ENCODE assay signal across 2 cellular contexts in the genomic region with DNA sequence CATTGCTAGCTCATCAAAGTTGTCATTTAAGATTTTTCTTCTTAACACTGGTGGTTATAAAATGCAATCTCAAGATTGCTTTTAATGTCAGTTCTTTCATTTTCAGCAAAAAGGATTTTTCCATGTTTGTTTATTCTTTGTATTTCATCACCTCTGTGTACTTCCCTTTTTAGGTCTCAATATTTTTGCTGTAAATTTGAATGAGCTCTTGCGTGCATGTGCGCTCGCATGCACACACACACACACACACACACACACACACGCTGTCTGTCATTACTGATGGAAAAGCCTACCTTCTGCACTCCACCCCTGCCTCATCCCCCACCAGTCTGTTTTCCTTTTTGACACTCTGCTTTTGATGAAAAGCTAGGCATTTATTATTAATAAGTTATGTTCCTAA.
TF ChIP-seq lines count a peak whose summit lies in the region.

No MANE protein-coding gene starts in this region.

TF ChIP-seq in GM23338, 12 proteins besides CTCF, POLR2A, EP300 and RAD21 (continues in another document):
- TF ChIP-seq, protein P1, sequence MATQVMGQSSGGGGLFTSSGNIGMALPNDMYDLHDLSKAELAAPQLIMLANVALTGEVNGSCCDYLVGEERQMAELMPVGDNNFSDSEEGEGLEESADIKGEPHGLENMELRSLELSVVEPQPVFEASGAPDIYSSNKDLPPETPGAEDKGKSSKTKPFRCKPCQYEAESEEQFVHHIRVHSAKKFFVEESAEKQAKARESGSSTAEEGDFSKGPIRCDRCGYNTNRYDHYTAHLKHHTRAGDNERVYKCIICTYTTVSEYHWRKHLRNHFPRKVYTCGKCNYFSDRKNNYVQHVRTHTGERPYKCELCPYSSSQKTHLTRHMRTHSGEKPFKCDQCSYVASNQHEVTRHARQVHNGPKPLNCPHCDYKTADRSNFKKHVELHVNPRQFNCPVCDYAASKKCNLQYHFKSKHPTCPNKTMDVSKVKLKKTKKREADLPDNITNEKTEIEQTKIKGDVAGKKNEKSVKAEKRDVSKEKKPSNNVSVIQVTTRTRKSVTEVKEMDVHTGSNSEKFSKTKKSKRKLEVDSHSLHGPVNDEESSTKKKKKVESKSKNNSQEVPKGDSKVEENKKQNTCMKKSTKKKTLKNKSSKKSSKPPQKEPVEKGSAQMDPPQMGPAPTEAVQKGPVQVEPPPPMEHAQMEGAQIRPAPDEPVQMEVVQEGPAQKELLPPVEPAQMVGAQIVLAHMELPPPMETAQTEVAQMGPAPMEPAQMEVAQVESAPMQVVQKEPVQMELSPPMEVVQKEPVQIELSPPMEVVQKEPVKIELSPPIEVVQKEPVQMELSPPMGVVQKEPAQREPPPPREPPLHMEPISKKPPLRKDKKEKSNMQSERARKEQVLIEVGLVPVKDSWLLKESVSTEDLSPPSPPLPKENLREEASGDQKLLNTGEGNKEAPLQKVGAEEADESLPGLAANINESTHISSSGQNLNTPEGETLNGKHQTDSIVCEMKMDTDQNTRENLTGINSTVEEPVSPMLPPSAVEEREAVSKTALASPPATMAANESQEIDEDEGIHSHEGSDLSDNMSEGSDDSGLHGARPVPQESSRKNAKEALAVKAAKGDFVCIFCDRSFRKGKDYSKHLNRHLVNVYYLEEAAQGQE (IDR thresholded peaks at IDR 0.05; ENCODE audit: unreplicated experiment), result no peak
- TF ChIP-seq NANOG (IDR thresholded peaks at IDR 0.05; ENCODE audit: borderline replicate concordance) (no peak), EZH2phosphoT487 (IDR thresholded peaks at IDR 0.05; ENCODE audit: unreplicated experiment) (no peak), ZNF114 (CRISPR knock-in tag; IDR thresholded peaks at IDR 0.05) (no peak), EZH2 (IDR thresholded peaks at IDR 0.05; ENCODE audit: low read depth, unreplicated experiment) (no peak), POLR2AphosphoS5 (IDR thresholded peaks at IDR 0.05; ENCODE audit: low read depth) (no peak), ZNF331 (CRISPR knock-in tag; IDR thresholded peaks at IDR 0.05; ENCODE audit: low read depth) (no peak), STAT1 (IDR thresholded peaks at IDR 0.05; ENCODE audit: unreplicated experiment) (no peak)
- TF ChIP-seq, protein P2, sequence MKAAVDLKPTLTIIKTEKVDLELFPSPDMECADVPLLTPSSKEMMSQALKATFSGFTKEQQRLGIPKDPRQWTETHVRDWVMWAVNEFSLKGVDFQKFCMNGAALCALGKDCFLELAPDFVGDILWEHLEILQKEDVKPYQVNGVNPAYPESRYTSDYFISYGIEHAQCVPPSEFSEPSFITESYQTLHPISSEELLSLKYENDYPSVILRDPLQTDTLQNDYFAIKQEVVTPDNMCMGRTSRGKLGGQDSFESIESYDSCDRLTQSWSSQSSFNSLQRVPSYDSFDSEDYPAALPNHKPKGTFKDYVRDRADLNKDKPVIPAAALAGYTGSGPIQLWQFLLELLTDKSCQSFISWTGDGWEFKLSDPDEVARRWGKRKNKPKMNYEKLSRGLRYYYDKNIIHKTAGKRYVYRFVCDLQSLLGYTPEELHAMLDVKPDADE (IDR thresholded peaks at IDR 0.05), result no peak
- TF ChIP-seq, protein P3, sequence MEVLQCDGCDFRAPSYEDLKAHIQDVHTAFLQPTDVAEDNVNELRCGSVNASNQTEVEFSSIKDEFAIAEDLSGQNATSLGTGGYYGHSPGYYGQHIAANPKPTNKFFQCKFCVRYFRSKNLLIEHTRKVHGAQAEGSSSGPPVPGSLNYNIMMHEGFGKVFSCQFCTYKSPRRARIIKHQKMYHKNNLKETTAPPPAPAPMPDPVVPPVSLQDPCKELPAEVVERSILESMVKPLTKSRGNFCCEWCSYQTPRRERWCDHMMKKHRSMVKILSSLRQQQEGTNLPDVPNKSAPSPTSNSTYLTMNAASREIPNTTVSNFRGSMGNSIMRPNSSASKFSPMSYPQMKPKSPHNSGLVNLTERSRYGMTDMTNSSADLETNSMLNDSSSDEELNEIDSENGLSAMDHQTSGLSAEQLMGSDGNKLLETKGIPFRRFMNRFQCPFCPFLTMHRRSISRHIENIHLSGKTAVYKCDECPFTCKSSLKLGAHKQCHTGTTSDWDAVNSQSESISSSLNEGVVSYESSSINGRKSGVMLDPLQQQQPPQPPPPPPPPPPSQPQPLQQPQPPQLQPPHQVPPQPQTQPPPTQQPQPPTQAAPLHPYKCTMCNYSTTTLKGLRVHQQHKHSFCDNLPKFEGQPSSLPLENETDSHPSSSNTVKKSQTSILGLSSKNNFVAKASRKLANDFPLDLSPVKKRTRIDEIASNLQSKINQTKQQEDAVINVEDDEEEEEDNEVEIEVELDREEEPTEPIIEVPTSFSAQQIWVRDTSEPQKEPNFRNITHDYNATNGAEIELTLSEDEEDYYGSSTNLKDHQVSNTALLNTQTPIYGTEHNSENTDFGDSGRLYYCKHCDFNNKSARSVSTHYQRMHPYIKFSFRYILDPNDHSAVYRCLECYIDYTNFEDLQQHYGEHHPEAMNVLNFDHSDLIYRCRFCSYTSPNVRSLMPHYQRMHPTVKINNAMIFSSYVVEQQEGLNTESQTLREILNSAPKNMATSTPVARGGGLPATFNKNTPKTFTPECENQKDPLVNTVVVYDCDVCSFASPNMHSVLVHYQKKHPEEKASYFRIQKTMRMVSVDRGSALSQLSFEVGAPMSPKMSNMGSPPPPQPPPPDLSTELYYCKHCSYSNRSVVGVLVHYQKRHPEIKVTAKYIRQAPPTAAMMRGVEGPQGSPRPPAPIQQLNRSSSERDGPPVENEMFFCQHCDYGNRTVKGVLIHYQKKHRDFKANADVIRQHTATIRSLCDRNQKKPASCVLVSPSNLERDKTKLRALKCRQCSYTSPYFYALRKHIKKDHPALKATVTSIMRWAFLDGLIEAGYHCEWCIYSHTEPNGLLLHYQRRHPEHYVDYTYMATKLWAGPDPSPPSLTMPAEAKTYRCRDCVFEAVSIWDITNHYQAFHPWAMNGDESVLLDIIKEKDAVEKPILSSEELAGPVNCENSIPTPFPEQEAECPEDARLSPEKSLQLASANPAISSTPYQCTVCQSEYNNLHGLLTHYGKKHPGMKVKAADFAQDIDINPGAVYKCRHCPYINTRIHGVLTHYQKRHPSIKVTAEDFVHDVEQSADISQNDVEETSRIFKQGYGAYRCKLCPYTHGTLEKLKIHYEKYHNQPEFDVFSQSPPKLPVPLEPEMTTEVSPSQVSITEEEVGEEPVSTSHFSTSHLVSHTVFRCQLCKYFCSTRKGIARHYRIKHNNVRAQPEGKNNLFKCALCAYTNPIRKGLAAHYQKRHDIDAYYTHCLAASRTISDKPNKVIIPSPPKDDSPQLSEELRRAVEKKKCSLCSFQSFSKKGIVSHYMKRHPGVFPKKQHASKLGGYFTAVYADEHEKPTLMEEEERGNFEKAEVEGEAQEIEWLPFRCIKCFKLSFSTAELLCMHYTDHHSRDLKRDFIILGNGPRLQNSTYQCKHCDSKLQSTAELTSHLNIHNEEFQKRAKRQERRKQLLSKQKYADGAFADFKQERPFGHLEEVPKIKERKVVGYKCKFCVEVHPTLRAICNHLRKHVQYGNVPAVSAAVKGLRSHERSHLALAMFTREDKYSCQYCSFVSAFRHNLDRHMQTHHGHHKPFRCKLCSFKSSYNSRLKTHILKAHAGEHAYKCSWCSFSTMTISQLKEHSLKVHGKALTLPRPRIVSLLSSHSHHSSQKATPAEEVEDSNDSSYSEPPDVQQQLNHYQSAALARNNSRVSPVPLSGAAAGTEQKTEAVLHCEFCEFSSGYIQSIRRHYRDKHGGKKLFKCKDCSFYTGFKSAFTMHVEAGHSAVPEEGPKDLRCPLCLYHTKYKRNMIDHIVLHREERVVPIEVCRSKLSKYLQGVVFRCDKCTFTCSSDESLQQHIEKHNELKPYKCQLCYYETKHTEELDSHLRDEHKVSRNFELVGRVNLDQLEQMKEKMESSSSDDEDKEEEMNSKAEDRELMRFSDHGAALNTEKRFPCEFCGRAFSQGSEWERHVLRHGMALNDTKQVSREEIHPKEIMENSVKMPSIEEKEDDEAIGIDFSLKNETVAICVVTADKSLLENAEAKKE (CRISPR knock-in tag; IDR thresholded peaks at IDR 0.05), result no peak

TF ChIP-seq in WTC11, 78 proteins besides CTCF, POLR2A, EP300 and RAD21:
- TF ChIP-seq ZNF396 (CRISPR knock-in tag; IDR thresholded peaks at IDR 0.05; ENCODE audit: borderline replicate concordance) (no peak), KAT7 (CRISPR knock-in tag; IDR thresholded peaks at IDR 0.05; ENCODE audit: borderline replicate concordance) (no peak), SMAD4 (CRISPR knock-in tag; IDR thresholded peaks at IDR 0.05) (no peak), ZNF138 (CRISPR knock-in tag; conservative IDR thresholded peaks at IDR 0.05) (no peak), SP1 (CRISPR knock-in tag; conservative IDR thresholded peaks at IDR 0.05) (no peak), ZNF317 (CRISPR knock-in tag; IDR thresholded peaks at IDR 0.05; ENCODE audit: borderline replicate concordance, low read depth) (no peak), RORB (CRISPR knock-in tag; IDR thresholded peaks at IDR 0.05) (no peak), TEAD1 (CRISPR knock-in tag; IDR thresholded peaks at IDR 0.05) (no peak), NR3C1 (CRISPR knock-in tag; conservative IDR thresholded peaks at IDR 0.05; ENCODE audit: low read depth) (no peak), GRHL2 (CRISPR knock-in tag; IDR thresholded peaks at IDR 0.05; ENCODE audit: insufficient replicate concordance, severe bottlenecking) (no peak), NR2C2 (CRISPR knock-in tag; IDR thresholded peaks at IDR 0.05) (no peak), IRF2 (CRISPR knock-in tag; IDR thresholded peaks at IDR 0.05; ENCODE audit: borderline replicate concordance, low read depth) (no peak), ZNF121 (CRISPR knock-in tag; IDR thresholded peaks at IDR 0.05) (no peak)
- TF ChIP-seq, protein P4, sequence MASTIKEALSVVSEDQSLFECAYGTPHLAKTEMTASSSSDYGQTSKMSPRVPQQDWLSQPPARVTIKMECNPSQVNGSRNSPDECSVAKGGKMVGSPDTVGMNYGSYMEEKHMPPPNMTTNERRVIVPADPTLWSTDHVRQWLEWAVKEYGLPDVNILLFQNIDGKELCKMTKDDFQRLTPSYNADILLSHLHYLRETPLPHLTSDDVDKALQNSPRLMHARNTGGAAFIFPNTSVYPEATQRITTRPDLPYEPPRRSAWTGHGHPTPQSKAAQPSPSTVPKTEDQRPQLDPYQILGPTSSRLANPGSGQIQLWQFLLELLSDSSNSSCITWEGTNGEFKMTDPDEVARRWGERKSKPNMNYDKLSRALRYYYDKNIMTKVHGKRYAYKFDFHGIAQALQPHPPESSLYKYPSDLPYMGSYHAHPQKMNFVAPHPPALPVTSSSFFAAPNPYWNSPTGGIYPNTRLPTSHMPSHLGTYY (CRISPR knock-in tag; IDR thresholded peaks at IDR 0.05), result no peak
- TF ChIP-seq, protein P5, sequence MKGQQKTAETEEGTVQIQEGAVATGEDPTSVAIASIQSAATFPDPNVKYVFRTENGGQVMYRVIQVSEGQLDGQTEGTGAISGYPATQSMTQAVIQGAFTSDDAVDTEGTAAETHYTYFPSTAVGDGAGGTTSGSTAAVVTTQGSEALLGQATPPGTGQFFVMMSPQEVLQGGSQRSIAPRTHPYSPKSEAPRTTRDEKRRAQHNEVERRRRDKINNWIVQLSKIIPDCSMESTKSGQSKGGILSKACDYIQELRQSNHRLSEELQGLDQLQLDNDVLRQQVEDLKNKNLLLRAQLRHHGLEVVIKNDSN (CRISPR knock-in tag; IDR thresholded peaks at IDR 0.05), result no peak
- TF ChIP-seq, protein P6, sequence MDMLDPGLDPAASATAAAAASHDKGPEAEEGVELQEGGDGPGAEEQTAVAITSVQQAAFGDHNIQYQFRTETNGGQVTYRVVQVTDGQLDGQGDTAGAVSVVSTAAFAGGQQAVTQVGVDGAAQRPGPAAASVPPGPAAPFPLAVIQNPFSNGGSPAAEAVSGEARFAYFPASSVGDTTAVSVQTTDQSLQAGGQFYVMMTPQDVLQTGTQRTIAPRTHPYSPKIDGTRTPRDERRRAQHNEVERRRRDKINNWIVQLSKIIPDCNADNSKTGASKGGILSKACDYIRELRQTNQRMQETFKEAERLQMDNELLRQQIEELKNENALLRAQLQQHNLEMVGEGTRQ (CRISPR knock-in tag; IDR thresholded peaks at IDR 0.05), result no peak
